40 cellular contexts compared by ENCODE assay signal in genomic region chr17:41437254-41437653, GRCh38. TPM values are rescaled to one million over a fixed set of nuclear protein-coding genes. Genes with fewer than 3 reads are reported as not detected.
"Had no signal": no experiment of that assay in that cellular context is flagged by ENCODE, and none has a peak within 500 bp of the region (broad histone marks: within the 10 kb centered on the region; RNA-seq: fewer than 3 reads in every experiment).

No MANE protein-coding gene starts in this region.

- H3K4me3 ChIP-seq: MG63 had no signal

- H3K36me3 ChIP-seq: MG63 had no signal

- DNase-seq: Karpas-422, Kasumi-1, MG63, MM.1S, MV-4-11, NCI-H1048, NCI-H1092, NCI-H1092 treated with DMSO at 0.1 percent for 48 hours, NCI-H1105, NCI-H1105 treated with DMSO at 0.1 percent for 48 hours, NCI-H1417, NCI-H1417 treated with DMSO at 0.1 percent for 48 hours, NCI-H1436, NCI-H1436 treated with DMSO at 0.1 percent for 48 hours, NCI-H146, NCI-H1694, NCI-H1694 treated with DMSO at 0.1 percent for 48 hours, NCI-H187, NCI-H187 treated with DMSO at 0.1 percent for 48 hours, NCI-H1930, NCI-H2029, NCI-H2029 treated with DMSO at 0.1 percent for 48 hours, NCI-H2081, NCI-H2081 treated with DMSO at 0.1 percent for 48 hours, NCI-H2107, NCI-H2171, NCI-H2171 treated with DMSO at 0.1 percent for 48 hours, NCI-H2227 treated with DMSO at 0.1 percent for 48 hours, NCI-H226, NCI-H345, NCI-H446, NCI-H446 treated with DMSO at 0.1 percent for 48 hours, NCI-H510A, NCI-H510A treated with DMSO at 0.1 percent for 48 hours, NCI-H524, NCI-H524 treated with DMSO at 0.1 percent for 48 hours had no signal

- H3K27me3 ChIP-seq: MG63 had no signal

RNA-seq across cellular contexts. Expression of gene KRT38, which starts 3.5 kb away (rescaled TPM):
- total RNA-seq: LHCN-M2, M059J, MCF 10A, NCI-H460 had no signal

RNA-seq across cellular contexts. Expression of gene KRT37, which starts 12.9 kb away (rescaled TPM):
- total RNA-seq: LHCN-M2, M059J, MCF 10A, NCI-H460 had no signal

RNA-seq across cellular contexts. Expression of gene KRT32, which starts 29.9 kb away (rescaled TPM):
- total RNA-seq: LHCN-M2, MCF 10A, NCI-H460 had no signal

RNA-seq across cellular contexts. Expression of gene KRT31, which starts 39.8 kb away (rescaled TPM):
- total RNA-seq: LHCN-M2, M059J, MCF 10A, NCI-H460 had no signal

RNA-seq across cellular contexts. Expression of gene KRT35, which starts 43.7 kb away (rescaled TPM):
- total RNA-seq: LHCN-M2, M059J, MCF 10A, NCI-H460 had no signal
